ENCODE assay signal across 7 cellular contexts in the genomic region with DNA sequence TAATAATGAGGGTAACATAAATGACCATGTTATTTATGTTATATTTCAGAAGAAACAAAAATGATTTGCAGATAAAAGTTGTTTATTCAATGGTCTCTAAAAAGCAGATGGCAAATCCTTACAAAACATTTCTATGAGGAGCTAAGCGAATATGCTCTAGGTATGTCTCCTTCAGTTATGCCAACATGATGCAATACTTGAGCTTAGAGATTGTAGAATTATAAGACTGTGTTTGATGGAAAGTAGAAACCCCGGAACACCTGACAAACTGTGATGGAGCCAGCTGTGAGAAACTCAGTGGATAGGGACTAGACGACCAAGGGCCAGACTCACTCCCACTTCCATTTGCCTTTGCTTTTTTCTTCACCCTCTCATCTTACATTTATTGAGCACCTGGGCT. TPM values are rescaled to one million over a fixed set of nuclear protein-coding genes. Genes with fewer than 3 reads are reported as not detected.
"Had no signal": no experiment of that assay in that cellular context is flagged by ENCODE, and none has a peak within 500 bp of the region (broad histone marks: within the 10 kb centered on the region; RNA-seq: fewer than 3 reads in every experiment).

No MANE protein-coding gene starts in this region.

- H3K4me2 ChIP-seq: KMS-11 had no signal

- H3K9ac ChIP-seq: KMS-11 had no signal

- H3K27ac ChIP-seq: HL-60, KMS-11 had no signal

- DNase-seq: KBM-7, KG1 had no signal

- FAIRE-seq: HTR-8/SVneo had no signal

RNA-seq across cellular contexts. Expression of a gene that starts 17.8 kb away (rescaled TPM):
- total RNA-seq: HT1080 had no signal
- polyA plus RNA-seq: IgD-negative memory B cell had no signal
